ENCODE assay signal across 17 cellular contexts in the genomic region with DNA sequence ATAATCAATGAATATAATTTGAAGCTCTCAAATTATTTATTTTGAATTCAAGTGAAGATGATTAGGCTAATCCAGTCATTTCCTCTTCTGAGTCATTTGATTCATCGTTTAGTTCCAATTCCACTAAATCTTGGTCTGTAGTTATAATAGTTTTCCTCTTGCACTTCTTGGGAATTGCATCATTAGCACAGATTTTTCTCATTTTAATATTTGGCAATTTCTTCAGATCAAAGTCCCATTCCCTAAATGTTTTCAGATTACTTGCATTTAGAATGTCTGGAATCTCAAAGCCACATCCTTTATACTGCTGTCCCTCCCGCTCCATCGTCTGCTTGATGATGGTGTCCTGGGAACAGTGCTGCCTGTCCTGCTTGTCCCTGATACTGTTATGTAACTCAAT. TPM values are rescaled to one million over a fixed set of nuclear protein-coding genes. Genes with fewer than 3 reads are reported as not detected.
DNase-seq lines count a peak whose midpoint lies in the region; ATAC-seq and TF ChIP-seq lines count a peak whose summit lies in the region.
"Had no signal": no experiment of that assay in that cellular context is flagged by ENCODE, and none has a peak within 500 bp of the region (broad histone marks: within the 10 kb centered on the region; RNA-seq: fewer than 3 reads in every experiment).

No MANE protein-coding gene starts in this region.

- no peak overlapping the region for H3K4me3 ChIP-seq in AG04449 (ENCODE audit: low read depth, low read length)
- H3K4me3 ChIP-seq in GM23338: no peak overlapping the region
- no peak overlapping the region for H3K4me3 ChIP-seq in fibroblast of villous mesenchyme (ENCODE audit: low read depth, low read length)
- H3K4me3 ChIP-seq: lung had no signal

- no peak overlapping the region for H3K27ac Mint-ChIP-seq in GM23338
- H3K27ac Mint-ChIP-seq in stimulated activated effector memory CD8-positive, alpha-beta T cell treated with anti-CD3 and anti-CD28 coated beads, Interleukin-12 subunit alpha, Interleukin-12 subunit beta, amount 100 ng/mL, for 72 hours: no peak overlapping the region

- H4K20me1 ChIP-seq in GM23338 (replicated peaks; ENCODE audit: insufficient read depth): peaks cover 4% of the 10 kb centered on the region; the same call in 1 of the 2 replicates

- CTCF ChIA-PET in AG04449 (lab: Yijun Ruan, JAX): no interaction called here

- H3K36me3 Mint-ChIP-seq in GM23338 (ENCODE audit: low read depth): peaks cover 23% of the 10 kb centered on the region
- no peaks in the 10 kb centered on the region for H3K36me3 Mint-ChIP-seq in stimulated activated effector memory CD8-positive, alpha-beta T cell treated with anti-CD3 and anti-CD28 coated beads, Interleukin-12 subunit alpha, Interleukin-12 subunit beta, amount 100 ng/mL, for 72 hours

- DNase-seq in AG04449 (ENCODE audit: low read depth, low spot score): peak; percentile 55
- DNase-seq in GM23338 (ENCODE audit: low spot score): peak; percentile 19
- peak; percentile 22 for DNase-seq in astrocyte of the hippocampus (ENCODE audit: low read depth, low spot score)
- peak; percentile 62 for DNase-seq in fibroblast of villous mesenchyme (ENCODE audit: low read depth)
- no peak for DNase-seq in stimulated activated effector memory CD8-positive, alpha-beta T cell treated with anti-CD3 and anti-CD28 coated beads, Interleukin-12 subunit alpha, Interleukin-12 subunit beta, amount 100 ng/mL, for 72 hours (ENCODE audit: low spot score in 2 of 2)
- no peak for DNase-seq in NCI-H82 (lab: John Stamatoyannopoulos, UW)
- no peak for DNase-seq in OCI-M1 (lab: John Stamatoyannopoulos, UW)
- DNase-seq: activated naive CD4-positive, alpha-beta T cell treated with anti-CD3 and anti-CD28 coated beads, Interleukin-2, amount 50 U/mL, for 16 hours; activated T-cell treated with anti-CD3 and anti-CD28 coated beads, Interleukin-2, amount 50 U/mL, for 48 hours; NCI-H1105 treated with DMSO at 0.1 percent for 48 hours; NCI-H510A; nucleus accumbens; stimulated activated CD4-positive, alpha-beta T cell treated with anti-CD3 and anti-CD28 coated beads, Interleukin-12 subunit alpha, Interleukin-12 subunit beta, amount 100 ng/mL, for 4 hours; substantia nigra had no signal

- no peaks in the 10 kb centered on the region for H3K36me3 ChIP-seq in GM23338 (ENCODE audit: insufficient read depth)

- no peaks in the 10 kb centered on the region for H3K9me2 ChIP-seq in GM23338 (ENCODE audit: insufficient read depth)

- H3F3A ChIP-seq in GM23338 (replicated peaks; ENCODE audit: low read depth): no peaks in the 10 kb centered on the region

- no peak overlapping the region for H2AFZ ChIP-seq in GM23338

- peaks cover 55% of the 10 kb centered on the region for H3K79me2 ChIP-seq in GM23338 (replicated peaks; ENCODE audit: insufficient read depth)

- peaks cover 15% of the 10 kb centered on the region; the same call in 2 of the 3 replicates for H3K9me3 Mint-ChIP-seq in GM23338
- H3K9me3 Mint-ChIP-seq in stimulated activated effector memory CD8-positive, alpha-beta T cell treated with anti-CD3 and anti-CD28 coated beads, Interleukin-12 subunit alpha, Interleukin-12 subunit beta, amount 100 ng/mL, for 72 hours: peaks cover 12% of the 10 kb centered on the region

- H3K4me2 ChIP-seq in GM23338: no peak overlapping the region

- no peak overlapping the region for H3K4me3 Mint-ChIP-seq in GM23338
- no peak overlapping the region for H3K4me3 Mint-ChIP-seq in stimulated activated effector memory CD8-positive, alpha-beta T cell treated with anti-CD3 and anti-CD28 coated beads, Interleukin-12 subunit alpha, Interleukin-12 subunit beta, amount 100 ng/mL, for 72 hours

- peaks cover 3% of the 10 kb centered on the region for H3K27me3 Mint-ChIP-seq in GM23338 (ENCODE audit: insufficient read depth, low read depth, poor library complexity)

- no peak for TF ChIP-seq CTCF in AG04449 (IDR thresholded peaks at IDR 0.05; ENCODE audit: insufficient read depth, low read length, missing control alignments)
- TF ChIP-seq CTCF in GM23338 (conservative IDR thresholded peaks at IDR 0.05; ENCODE audit: low read depth in 2 of 2): no peak
- no peak for TF ChIP-seq CTCF in fibroblast of villous mesenchyme (IDR thresholded peaks at IDR 0.05; ENCODE audit: insufficient read depth, low read depth, low read length)

- H3K27ac ChIP-seq in GM23338 (ENCODE audit: low read depth): no peak overlapping the region
- H3K27ac ChIP-seq: RWPE1 had no signal

- ATAC-seq in GM23338: no peak
- no peak for ATAC-seq in stimulated activated effector memory CD8-positive, alpha-beta T cell treated with anti-CD3 and anti-CD28 coated beads, Interleukin-12 subunit alpha, Interleukin-12 subunit beta, amount 100 ng/mL, for 72 hours
- ATAC-seq in GM18502 (IDR thresholded peaks at IDR 0.05; ENCODE audit: poor library complexity, unreplicated experiment): no peak

- peaks cover 15% of the 10 kb centered on the region for H3K4me1 Mint-ChIP-seq in GM23338
- peaks cover 10% of the 10 kb centered on the region for H3K4me1 Mint-ChIP-seq in stimulated activated effector memory CD8-positive, alpha-beta T cell treated with anti-CD3 and anti-CD28 coated beads, Interleukin-12 subunit alpha, Interleukin-12 subunit beta, amount 100 ng/mL, for 72 hours

- no peaks in the 10 kb centered on the region for H3K27me3 ChIP-seq in GM23338 (ENCODE audit: insufficient read depth)

- POLR2A ChIA-PET in AG04449 (lab: Yijun Ruan, JAX): interaction anchor here (0.6 to 1.2 kb wide), 2 partner anchors 183 to 325 kb away, joined by 3 read pairs; partner anchors contain the start of gene PRDX1

- H3K4me1 ChIP-seq in GM23338 (ENCODE audit: insufficient read depth): peaks cover 4% of the 10 kb centered on the region

TF ChIP-seq in GM23338, 12 proteins besides CTCF, POLR2A, EP300 and RAD21:
- no peak for TF ChIP-seq POLR2AphosphoS5 (IDR thresholded peaks at IDR 0.05; ENCODE audit: low read depth)
- no peak for TF ChIP-seq ZNF331 (CRISPR knock-in tag; IDR thresholded peaks at IDR 0.05; ENCODE audit: low read depth)
- no peak for TF ChIP-seq EZH2 (IDR thresholded peaks at IDR 0.05; ENCODE audit: low read depth, unreplicated experiment)
- TF ChIP-seq ZNF462 (CRISPR knock-in tag; IDR thresholded peaks at IDR 0.05): no peak
- no peak for TF ChIP-seq ZNF114 (CRISPR knock-in tag; IDR thresholded peaks at IDR 0.05)

RNA-seq across cellular contexts. Expression of gene MAST2, which starts 43.5 kb away (rescaled TPM):
- 20.7 and 57.7 TPM in 2 replicates for total RNA-seq in GM23338 (2014; rRNA removed; shearing (Covaris generic))
- 9.3 and 11.5 TPM in 2 replicates for polyA plus RNA-seq in GM23338 (2016; fragmentation: Nextera tagmentation; extraction: Ambion mirVana)
- total RNA-seq in fibroblast of villous mesenchyme: 34.5 and 39.0 TPM in 2 replicates

Comparison
In these comparisons a context has a peak if more than half of its experiments do, and no peak if none do; other contexts are left out.
1. DNase-seq: peak in AG04449 (single experiment), GM23338 (single experiment), astrocyte of the hippocampus (single experiment) and fibroblast of villous mesenchyme (single experiment); none in stimulated activated effector memory CD8-positive, alpha-beta T cell treated with anti-CD3 and anti-CD28 coated beads, Interleukin-12 subunit alpha, Interleukin-12 subunit beta, amount 100 ng/mL, for 72 hours (0 of 2), NCI-H82 (single experiment) and OCI-M1 (single experiment).